In genomic region chr11:8196749-8197148, GRCh38 we compare ENCODE assay signal across 20 cellular contexts.
"Had no signal": no experiment of that assay in that cellular context is flagged by ENCODE, and none has a peak within 500 bp of the region (broad histone marks: within the 10 kb centered on the region; RNA-seq: fewer than 3 reads in every experiment).

No MANE protein-coding gene starts in this region.

- ATAC-seq: effector memory CD8-positive, alpha-beta T cell; foreskin keratinocyte; left cardiac atrium; left ventricle myocardium superior; naive thymus-derived CD4-positive, alpha-beta T cell; sciatic nerve; stimulated activated memory B cell treated with anti-CD40 and anti-IgM and Interleukin-4, amounts not matched to agents 10 μg/mL and 1 μg/mL and 100 μg/mL, for 72 hours; upper lobe of right lung had no signal

- DNase-seq: cortex of kidney; effector memory CD8-positive, alpha-beta T cell; erythroblast; foreskin keratinocyte; kidney; left cardiac atrium; left ventricle myocardium superior; naive thymus-derived CD4-positive, alpha-beta T cell; nephron progenitor cell; retina; spleen; stimulated activated CD4-positive, alpha-beta T cell treated with anti-CD3 and anti-CD28 coated beads, Interleukin-15, amount 100 ng/mL, for 24 hours; stimulated activated CD4-positive, alpha-beta T cell treated with anti-CD3 and anti-CD28 coated beads, Interleukin-1b, Interleukin-23, amount 100 ng/mL, for 48 hours; stimulated activated CD4-positive, alpha-beta T cell treated with anti-CD3 and anti-CD28 coated beads, Interleukin-4, amount 100 ng/mL, for 24 hours; tibial artery; upper lobe of right lung had no signal

- H3K4me3 ChIP-seq: prostate gland, spleen, tibial artery, upper lobe of right lung, vagina had no signal
